ENCODE assay signal across 1 cellular context in genomic region chr15:23039151-23039916, GRCh38.
A peak's percentile ranks its signal among the peaks of the same experiment; 100 is the strongest.
TF ChIP-seq lines count a peak whose summit lies in the region.

Gene TUBGCP5, minus strand, starts transcription at chr15:23039569. Its CDS starts 26 bp downstream, at chr15:23039543.

TF ChIP-seq in GM23338, 12 proteins besides CTCF, POLR2A, EP300 and RAD21:
- TF ChIP-seq ZNF462 (CRISPR knock-in tag; IDR thresholded peaks at IDR 0.05) (no peak), CREB1 (CRISPR knock-in tag; IDR thresholded peaks at IDR 0.05; ENCODE audit: low read depth) (no peak), POLR2AphosphoS5 (IDR thresholded peaks at IDR 0.05; ENCODE audit: low read depth) (peak; percentile 79)
